8 cellular contexts compared by ENCODE assay signal in genomic region chr6:63635165-63635562, GRCh38. TPM values are rescaled to one million over a fixed set of nuclear protein-coding genes. Genes with fewer than 3 reads are reported as not detected.
DNase-seq lines count a peak whose midpoint lies in the region; ATAC-seq and TF ChIP-seq lines count a peak whose summit lies in the region.

No MANE protein-coding gene starts in this region.

- peaks cover 32% of the 10 kb centered on the region for H3K4me1 Mint-ChIP-seq in activated naive CD4-positive, alpha-beta T cell treated with anti-CD3 and anti-CD28 coated beads for 36 hours (ENCODE audit: low read depth)
- peaks cover 32% of the 10 kb centered on the region for H3K4me1 Mint-ChIP-seq in activated naive CD8-positive, alpha-beta T cell treated with anti-CD3 and anti-CD28 coated beads for 36 hours
- peaks cover 29% of the 10 kb centered on the region for H3K4me1 Mint-ChIP-seq in type B pancreatic cell (ENCODE audit: unreplicated experiment)

- H3K4me3 Mint-ChIP-seq in activated naive CD4-positive, alpha-beta T cell treated with anti-CD3 and anti-CD28 coated beads for 36 hours = peak overlapping the region; percentile 86
- peak overlapping the region; percentile 81 for H3K4me3 Mint-ChIP-seq in activated naive CD8-positive, alpha-beta T cell treated with anti-CD3 and anti-CD28 coated beads for 36 hours
- peak overlapping the region; percentile 89 for H3K4me3 Mint-ChIP-seq in type B pancreatic cell

- H3K36me3 Mint-ChIP-seq in activated naive CD4-positive, alpha-beta T cell treated with anti-CD3 and anti-CD28 coated beads for 36 hours (ENCODE audit: low read depth) = peaks cover 3% of the 10 kb centered on the region
- H3K36me3 Mint-ChIP-seq in activated naive CD8-positive, alpha-beta T cell treated with anti-CD3 and anti-CD28 coated beads for 36 hours = peaks cover 5% of the 10 kb centered on the region
- no peaks in the 10 kb centered on the region for H3K36me3 Mint-ChIP-seq in type B pancreatic cell

- 3% methylated on average over 4 of the region's 4 CpGs for WGBS in liver

- peaks cover 4 to 28% (median 19%) of the 10 kb centered on the region in 4 donors for H3K4me1 ChIP-seq in liver (ENCODE audit: control insufficient read depth in 4 of 4, insufficient read depth in 4 of 4, low read length in 3 of 4)

- H3K9ac ChIP-seq in liver (ENCODE audit: low read depth in 1 of 2, low read length in 2 of 2) = peak overlapping the region; percentile 36 to 84

- DNase-seq in activated naive CD4-positive, alpha-beta T cell treated with anti-CD3 and anti-CD28 coated beads for 36 hours = peak; percentile 8
- DNase-seq in activated naive CD4-positive, alpha-beta T cell (lab: John Stamatoyannopoulos, UW) = no peak
- DNase-seq in activated naive CD8-positive, alpha-beta T cell treated with anti-CD3 and anti-CD28 coated beads for 36 hours = no peak
- no peak for DNase-seq in type B pancreatic cell (ENCODE audit: extremely low spot score, unreplicated experiment)
- DNase-seq in NCI-H187 (lab: John Stamatoyannopoulos, UW) = no peak
- no peak for DNase-seq in activated gamma-delta T cell (lab: John Stamatoyannopoulos, UW)

- no peaks in the 10 kb centered on the region for H3K27me3 ChIP-seq in liver (ENCODE audit: control insufficient read depth in 4 of 4, insufficient read depth in 4 of 4, low read length in 3 of 4)

- H3K27ac Mint-ChIP-seq in activated naive CD4-positive, alpha-beta T cell treated with anti-CD3 and anti-CD28 coated beads for 36 hours = peak overlapping the region; percentile 90
- peak overlapping the region; percentile 88 for H3K27ac Mint-ChIP-seq in activated naive CD8-positive, alpha-beta T cell treated with anti-CD3 and anti-CD28 coated beads for 36 hours
- peak overlapping the region; percentile 82 for H3K27ac Mint-ChIP-seq in type B pancreatic cell

- H3K36me3 ChIP-seq in liver (ENCODE audit: control insufficient read depth in 4 of 4, insufficient read depth in 3 of 4, low read depth in 1 of 4, low read length in 3 of 4) = no peaks in the 10 kb centered on the region

- peak overlapping the region; percentile 20 to 96 (median 53) for H3K4me3 ChIP-seq in liver (ENCODE audit: low read depth in 1 of 3, low read length in 3 of 3)

- no peaks in the 10 kb centered on the region for H3K27me3 Mint-ChIP-seq in activated naive CD4-positive, alpha-beta T cell treated with anti-CD3 and anti-CD28 coated beads for 36 hours (ENCODE audit: low read depth)
- no peaks in the 10 kb centered on the region for H3K27me3 Mint-ChIP-seq in activated naive CD8-positive, alpha-beta T cell treated with anti-CD3 and anti-CD28 coated beads for 36 hours
- no peaks in the 10 kb centered on the region for H3K27me3 Mint-ChIP-seq in type B pancreatic cell

- TF ChIP-seq CTCF in liver (IDR thresholded peaks at IDR 0.05; ENCODE audit: low read depth, low read length, missing input control) = no peak
- TF ChIP-seq CTCF in type B pancreatic cell (conservative IDR thresholded peaks at IDR 0.05) = no peak

- peak overlapping the region; percentile 85 to 95 for H3K27ac ChIP-seq in liver (ENCODE audit: low read depth in 1 of 2, low read length in 2 of 2)

- intact Hi-C loops in activated naive CD4-positive, alpha-beta T cell treated with anti-CD3 and anti-CD28 coated beads for 36 hours (cut with micrococcal nuclease) = loop anchor here (1.0 kb wide), 3 partner anchors 9 to 63 kb away; partner anchors contain the start of genes LOC128125822 and PTP4A1

- CTCF ChIA-PET in activated naive CD4-positive, alpha-beta T cell treated with anti-CD3 and anti-CD28 coated beads for 36 hours (lab: Charles Lee) = interaction anchor here (1.2 to 1.8 kb wide), 6 partner anchors 8 to 62 kb away, joined by 3 to 15 read pairs (median 4); no protein-coding TSS in a partner anchor

- no peak for TF ChIP-seq RAD21 in liver (IDR thresholded peaks at IDR 0.05)

- H3K9me3 ChIP-seq in liver (ENCODE audit: control insufficient read depth in 4 of 4, low read length in 3 of 4) = no peaks in the 10 kb centered on the region

- ATAC-seq in HG03342 (IDR thresholded peaks at IDR 0.05; ENCODE audit: unreplicated experiment) = peak; percentile 21

- H3K9me3 Mint-ChIP-seq in activated naive CD4-positive, alpha-beta T cell treated with anti-CD3 and anti-CD28 coated beads for 36 hours = no peaks in the 10 kb centered on the region
- H3K9me3 Mint-ChIP-seq in activated naive CD8-positive, alpha-beta T cell treated with anti-CD3 and anti-CD28 coated beads for 36 hours = no peaks in the 10 kb centered on the region
- no peaks in the 10 kb centered on the region for H3K9me3 Mint-ChIP-seq in type B pancreatic cell

TF ChIP-seq in liver, 16 proteins besides CTCF, POLR2A, EP300 and RAD21:
- no peak for TF ChIP-seq GABPA (IDR thresholded peaks at IDR 0.05 in 1 of 2, conservative IDR thresholded peaks at IDR 0.05 in 1 of 2)
- no peak for TF ChIP-seq HNF4A (conservative IDR thresholded peaks at IDR 0.05)
- no peak for TF ChIP-seq YY1 (IDR thresholded peaks at IDR 0.05)
- no peak for TF ChIP-seq ZBTB33 (IDR thresholded peaks at IDR 0.05)
- TF ChIP-seq HNF4G (IDR thresholded peaks at IDR 0.05) = no peak
- TF ChIP-seq NR2F2 (IDR thresholded peaks at IDR 0.05) = no peak
- TF ChIP-seq EGR1 (IDR thresholded peaks at IDR 0.05; ENCODE audit: low read depth in 2 of 2) = no peak
- TF ChIP-seq RXRA (IDR thresholded peaks at IDR 0.05) = no peak
- TF ChIP-seq FOXA1 (IDR thresholded peaks at IDR 0.05) = no peak
- TF ChIP-seq JUND (IDR thresholded peaks at IDR 0.05) = no peak
- TF ChIP-seq, protein P1, sequence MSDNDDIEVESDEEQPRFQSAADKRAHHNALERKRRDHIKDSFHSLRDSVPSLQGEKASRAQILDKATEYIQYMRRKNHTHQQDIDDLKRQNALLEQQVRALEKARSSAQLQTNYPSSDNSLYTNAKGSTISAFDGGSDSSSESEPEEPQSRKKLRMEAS (IDR thresholded peaks at IDR 0.05) = no peak
- TF ChIP-seq SP1 (IDR thresholded peaks at IDR 0.05) = no peak
- no peak for TF ChIP-seq TAF1 (conservative IDR thresholded peaks at IDR 0.05)
- TF ChIP-seq FOXA2 (IDR thresholded peaks at IDR 0.05) = no peak
- TF ChIP-seq ATF3 (IDR thresholded peaks at IDR 0.05) = no peak
- TF ChIP-seq, protein P2, sequence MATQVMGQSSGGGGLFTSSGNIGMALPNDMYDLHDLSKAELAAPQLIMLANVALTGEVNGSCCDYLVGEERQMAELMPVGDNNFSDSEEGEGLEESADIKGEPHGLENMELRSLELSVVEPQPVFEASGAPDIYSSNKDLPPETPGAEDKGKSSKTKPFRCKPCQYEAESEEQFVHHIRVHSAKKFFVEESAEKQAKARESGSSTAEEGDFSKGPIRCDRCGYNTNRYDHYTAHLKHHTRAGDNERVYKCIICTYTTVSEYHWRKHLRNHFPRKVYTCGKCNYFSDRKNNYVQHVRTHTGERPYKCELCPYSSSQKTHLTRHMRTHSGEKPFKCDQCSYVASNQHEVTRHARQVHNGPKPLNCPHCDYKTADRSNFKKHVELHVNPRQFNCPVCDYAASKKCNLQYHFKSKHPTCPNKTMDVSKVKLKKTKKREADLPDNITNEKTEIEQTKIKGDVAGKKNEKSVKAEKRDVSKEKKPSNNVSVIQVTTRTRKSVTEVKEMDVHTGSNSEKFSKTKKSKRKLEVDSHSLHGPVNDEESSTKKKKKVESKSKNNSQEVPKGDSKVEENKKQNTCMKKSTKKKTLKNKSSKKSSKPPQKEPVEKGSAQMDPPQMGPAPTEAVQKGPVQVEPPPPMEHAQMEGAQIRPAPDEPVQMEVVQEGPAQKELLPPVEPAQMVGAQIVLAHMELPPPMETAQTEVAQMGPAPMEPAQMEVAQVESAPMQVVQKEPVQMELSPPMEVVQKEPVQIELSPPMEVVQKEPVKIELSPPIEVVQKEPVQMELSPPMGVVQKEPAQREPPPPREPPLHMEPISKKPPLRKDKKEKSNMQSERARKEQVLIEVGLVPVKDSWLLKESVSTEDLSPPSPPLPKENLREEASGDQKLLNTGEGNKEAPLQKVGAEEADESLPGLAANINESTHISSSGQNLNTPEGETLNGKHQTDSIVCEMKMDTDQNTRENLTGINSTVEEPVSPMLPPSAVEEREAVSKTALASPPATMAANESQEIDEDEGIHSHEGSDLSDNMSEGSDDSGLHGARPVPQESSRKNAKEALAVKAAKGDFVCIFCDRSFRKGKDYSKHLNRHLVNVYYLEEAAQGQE (IDR thresholded peaks at IDR 0.05) = no peak

RNA-seq across cellular contexts. Expression of gene PHF3, which starts 0.4 kb away (rescaled TPM):
- total RNA-seq in activated naive CD4-positive, alpha-beta T cell treated with anti-CD3 and anti-CD28 coated beads for 36 hours = 10 to 100 TPM; 45.8 to 47.6 TPM
- total RNA-seq in activated naive CD8-positive, alpha-beta T cell treated with anti-CD3 and anti-CD28 coated beads for 36 hours = 10 to 100 TPM; 46.2 to 48.5 TPM
- total RNA-seq in liver (10 to 100 TPM; 38.6 to 38.9 TPM), type B pancreatic cell (ENCODE audit: low replicate concordance) (46.7 and 50.6 TPM in 2 replicates)
- 10 to 100 TPM in 1 of 2 donors, 1 to 10 TPM in 1; 7.7 to 11.7 TPM for polyA plus RNA-seq in liver
